In the genomic region with DNA sequence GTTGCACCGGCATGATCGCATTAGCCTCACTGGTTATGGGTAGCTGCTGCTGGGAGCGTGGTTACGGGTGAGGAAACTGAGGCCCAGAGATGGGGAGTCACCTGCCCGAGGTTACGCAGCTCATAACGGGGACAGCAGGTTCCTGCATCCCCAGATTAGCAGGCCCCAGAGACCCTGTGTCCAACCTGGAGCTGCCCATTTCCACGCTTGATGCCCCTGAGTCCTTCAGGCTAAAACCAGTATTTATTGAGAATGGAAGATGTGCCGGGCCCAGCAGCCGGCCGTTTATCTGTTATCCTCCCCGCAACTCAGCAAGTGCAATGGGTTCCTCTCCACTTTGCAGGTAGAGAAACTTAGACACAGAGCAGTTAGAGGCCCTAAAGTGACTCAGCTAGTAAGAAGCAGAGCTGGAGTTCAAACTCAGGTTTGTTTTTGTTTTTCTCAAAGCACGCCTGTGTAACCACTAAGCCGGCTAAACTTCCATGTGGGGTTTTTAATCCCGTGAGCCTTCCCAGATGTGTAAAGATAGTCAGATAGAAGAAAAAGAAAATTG, we compare ENCODE assay signal across 8 cellular contexts. TPM values are rescaled to one million over a fixed set of nuclear protein-coding genes. Genes with fewer than 3 reads are reported as not detected.
DNase-seq lines count a peak whose midpoint lies in the region; ATAC-seq, FAIRE-seq and TF ChIP-seq lines count a peak whose summit lies in the region.

No MANE protein-coding gene starts in this region.

- peak overlapping the region; percentile 92 for H3K4me3 Mint-ChIP-seq in WTC11

- peaks cover 0 to 12% (median 0%) of the 10 kb centered on the region in 3 donors for H3K4me1 ChIP-seq in pancreas

- no peaks in the 10 kb centered on the region for H3K27me3 ChIP-seq in pancreas

- peak overlapping the region; percentile 96 to 99 (median 98) for H3K27ac ChIP-seq in pancreas

- in situ Hi-C loops in Caki2 (cut with HindIII; ENCODE audit: low pct_unique_long_range_greater_than_20kb, low sequenced_read_pairs), result no loop called here

- H3K36me3 ChIP-seq in pancreas, result no peaks in the 10 kb centered on the region

- POLR2A ChIA-PET in WTC11 (lab: Charles Lee), result interaction anchor here (1.4 kb wide), 1 partner anchor 67 kb away, joined by 3 read pairs; no protein-coding TSS in a partner anchor

- H3K4me3 ChIP-seq in foreskin fibroblast (ENCODE audit: low read depth in 1 of 2, low read length in 2 of 2), result peak overlapping the region; percentile 90 to 94
- H3K4me3 ChIP-seq in pancreas, result peak overlapping the region; percentile 91 to 98 (median 96)

- H3K27me3 Mint-ChIP-seq in WTC11 (ENCODE audit: low read depth), result no peaks in the 10 kb centered on the region

- WGBS in pancreas, 2 donors, result 0% methylated on average over 15 of the region's 15 CpGs

- no peaks in the 10 kb centered on the region for H3K9me3 ChIP-seq in pancreas

- intact Hi-C loops in pancreas (cut with DNase I), result loop anchor here in 1 of 3 donors (5.0 kb wide), 1 partner anchor 429 kb away; no protein-coding TSS in a partner anchor

- CTCF ChIA-PET in WTC11 (lab: Charles Lee), result interaction anchor here (0.6 to 2.1 kb wide), 16 partner anchors 11 to 1034 kb away, joined by 3 to 11 read pairs (median 4); no protein-coding TSS in a partner anchor

- peak overlapping the region; percentile 26; the same call in 1 of the 2 replicates for H3K27ac Mint-ChIP-seq in WTC11

- no peak for TF ChIP-seq CTCF in WTC11 (IDR thresholded peaks at IDR 0.05)
- no peak for TF ChIP-seq CTCF in foreskin fibroblast (IDR thresholded peaks at IDR 0.05; ENCODE audit: low read depth, low read length)
- no peak for TF ChIP-seq CTCF in pancreas (IDR thresholded peaks at IDR 0.05)

- ATAC-seq in GM19351 (IDR thresholded peaks at IDR 0.05; ENCODE audit: unreplicated experiment), result peak; percentile 11
- peak; percentile 8; the same call in 1 of the 2 replicates for ATAC-seq in WTC11
- ATAC-seq in pancreas, result peak; percentile 1 to 23 (median 12)

- no peaks in the 10 kb centered on the region for H3K9me3 Mint-ChIP-seq in WTC11

- peaks cover 21% of the 10 kb centered on the region for H3K4me1 Mint-ChIP-seq in WTC11

- peak; percentile 56 for DNase-seq in Caki2 (ENCODE audit: low read depth)
- DNase-seq in HS-5 (ENCODE audit: low read depth), result peak; percentile 96
- no peak for DNase-seq in WTC11 (ENCODE audit: low spot score)
- peak in 1 of 2 donors; percentile 64 for DNase-seq in foreskin fibroblast
- DNase-seq in pancreas, result no peak
- DNase-seq in activated gamma-delta T cell treated with Interleukin-2 at 50 U/mL for 16 hours, result no peak
- DNase-seq in iPS-NIHi7 (ENCODE audit: extremely low spot score), result no peak

- peaks cover 5% of the 10 kb centered on the region for H3K36me3 Mint-ChIP-seq in WTC11

- FAIRE-seq in pancreas (lab: Jason Lieb, UNC), result no peak

TF ChIP-seq in WTC11, 78 proteins besides CTCF, POLR2A, EP300 and RAD21:
- TF ChIP-seq TEAD1 (CRISPR knock-in tag; IDR thresholded peaks at IDR 0.05) (0 out of 2 replicates have a peak, but pooled peaks have one; percentile 8), SOX15 (CRISPR knock-in tag; IDR thresholded peaks at IDR 0.05) (no peak), ETV6 (CRISPR knock-in tag; IDR thresholded peaks at IDR 0.05) (0 out of 2 replicates have a peak, but pooled peaks have one; percentile 3)

RNA-seq across cellular contexts. Expression of a gene that starts 0.7 kb away (rescaled TPM):
- total RNA-seq in Caki2 (2014; rRNA removed; shearing (Covaris generic); ENCODE audit: low replicate concordance), result 245 and 300 TPM in 2 replicates
- total RNA-seq in WTC11 (2021) (90.1 to 94.4 TPM (median 90.5 TPM) in 3 replicates), pancreas (10 to 100 TPM in 2 of 6 donors, 1 to 10 TPM in 4; 7.7 to 13.2 (median 8.9) TPM)
- polyA plus RNA-seq in pancreas, result 10 to 100 TPM; 29.0 to 32.9 TPM

RNA-seq across cellular contexts. Expression of a gene that starts 34.8 kb away (rescaled TPM):
- total RNA-seq in Caki2 (2014; rRNA removed; shearing (Covaris generic); ENCODE audit: low replicate concordance), result 154 and 180 TPM in 2 replicates
- total RNA-seq in WTC11 (2021) (not detected in 3 replicates), pancreas (under 1 TPM in 1 of 6 donors, not detected in 5; 0.09 TPM)
- polyA plus RNA-seq in pancreas, result not detected

Comparison
In these comparisons a context has a peak if more than half of its experiments do, and no peak if none do; other contexts are left out.
1. DNase-seq: peak in Caki2 (single experiment) and HS-5 (single experiment); none in WTC11 (single experiment), pancreas (0 of 6), activated gamma-delta T cell treated with Interleukin-2 at 50 U/mL for 16 hours (single experiment) and iPS-NIHi7 (single experiment).
2. RNA of a gene that starts 34.8 kb away (total RNA-seq): 154 to 180 TPM in Caki2; not detected in WTC11 and 0.09 TPM in pancreas; every median in the first group is over 100 times any median in the second.
3. Peak in every context shown above with its lines, with median percentiles within 50 percentile points of each other: ATAC-seq.